ENCODE assay signal across 8 cellular contexts in the genomic region with DNA sequence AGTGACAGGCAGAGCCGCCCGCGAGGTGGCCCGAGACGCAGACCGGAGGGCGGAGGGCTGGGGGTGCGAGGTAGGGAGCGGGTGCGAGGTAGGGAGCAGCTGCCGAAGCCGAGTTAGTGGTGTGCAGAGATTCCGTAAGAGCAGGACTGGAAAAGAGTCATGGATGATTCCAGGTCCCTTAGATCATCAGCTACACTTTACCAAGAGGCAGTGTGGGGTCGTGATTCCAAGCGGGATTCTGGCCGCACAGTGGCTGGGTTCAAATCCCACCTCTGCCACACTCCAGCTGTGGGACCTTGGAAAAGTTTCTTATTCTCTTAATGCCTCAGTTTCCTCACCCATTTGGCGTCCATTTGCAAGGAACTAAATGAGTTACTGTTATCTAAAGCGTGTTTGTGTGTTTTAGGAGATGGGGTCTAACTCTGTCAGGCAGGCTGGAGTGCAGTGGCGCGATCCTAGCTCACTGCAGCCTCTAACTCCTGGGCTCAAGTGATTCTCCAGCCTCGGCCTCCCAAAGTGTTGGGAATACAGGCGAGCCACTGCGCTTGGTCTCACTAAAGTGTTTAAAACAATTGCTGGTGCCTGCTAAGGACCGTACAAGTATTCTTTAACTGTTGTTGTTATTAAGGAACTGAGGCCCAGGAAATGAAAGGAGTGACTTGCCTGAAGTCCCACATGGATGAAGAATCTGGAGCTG. TPM values are rescaled to one million over a fixed set of nuclear protein-coding genes. Genes with fewer than 3 reads are reported as not detected.
DNase-seq lines count a peak whose midpoint lies in the region; ATAC-seq and TF ChIP-seq lines count a peak whose summit lies in the region.

No MANE protein-coding gene starts in this region.

- peaks cover 0 to 7% (median under 1%) of the 10 kb centered on the region in 3 donors for H3K36me3 Mint-ChIP-seq in naive thymus-derived CD8-positive, alpha-beta T cell

- no peaks in the 10 kb centered on the region for H3K9me3 Mint-ChIP-seq in naive thymus-derived CD8-positive, alpha-beta T cell

- no peaks in the 10 kb centered on the region for H3K27me3 Mint-ChIP-seq in naive thymus-derived CD8-positive, alpha-beta T cell

- peaks cover 18% of the 10 kb centered on the region for H3K4me1 ChIP-seq in Karpas-422 (ENCODE audit: low read length)

- POLR2A ChIA-PET in naive thymus-derived CD8-positive, alpha-beta T cell (lab: Charles Lee): interaction anchor here (1.0 to 1.7 kb wide), 4 partner anchors 25 to 221 kb away, joined by 3 to 7 read pairs (median 6); partner anchors contain the start of genes ADCK2 and MKRN1

- peak overlapping the region; percentile 92 to 100 (median 99) for H3K4me3 Mint-ChIP-seq in naive thymus-derived CD8-positive, alpha-beta T cell

- ATAC-seq in naive thymus-derived CD8-positive, alpha-beta T cell: no peak
- ATAC-seq in HG03571 (IDR thresholded peaks at IDR 0.05; ENCODE audit: unreplicated experiment): no peak

- DNase-seq in AG09319 (ENCODE audit: extremely low read depth, low read depth) (peak; percentile 7), Karpas-422 (no peak), dorsolateral prefrontal cortex (no peak), GM19240 (ENCODE audit: insufficient read length, low spot score) (no peak), HuH-7.5 (ENCODE audit: low spot score) (no peak)
- DNase-seq in naive thymus-derived CD8-positive, alpha-beta T cell: no peak
- DNase-seq in stimulated activated CD4-positive, alpha-beta T cell treated with anti-CD3 and anti-CD28 coated beads, Interleukin-2, amount 100 ng/mL, for 24 hours: no peak

- no peaks in the 10 kb centered on the region for H3K9me3 ChIP-seq in Karpas-422 (ENCODE audit: low read length)

- TF ChIP-seq CTCF in AG09319 (IDR thresholded peaks at IDR 0.05; ENCODE audit: low read depth, low read length) (no peak), dorsolateral prefrontal cortex (IDR thresholded peaks at IDR 0.05 in 54 of 56, conservative IDR thresholded peaks at IDR 0.05 in 2 of 56; ENCODE audit: low read depth in 1 of 56, partially characterized antibody in 56 of 56) (no peak)

- peak overlapping the region; percentile 84 for H3K9ac ChIP-seq in Karpas-422 (ENCODE audit: low read length)

- peaks cover 11% of the 10 kb centered on the region; the same call in 1 of the 2 replicates for H4K20me1 ChIP-seq in Karpas-422 (ENCODE audit: insufficient read depth, low read depth, low read length)

- H3K79me2 ChIP-seq in Karpas-422 (ENCODE audit: low read length): peaks cover 59% of the 10 kb centered on the region

- peaks cover 17 to 49% (median 45%) of the 10 kb centered on the region in 4 donors for H3K4me1 Mint-ChIP-seq in naive thymus-derived CD8-positive, alpha-beta T cell

- H3K4me2 ChIP-seq in Karpas-422 (ENCODE audit: low read depth, low read length, poor library complexity, severe bottlenecking): peak overlapping the region; percentile 80

- H3K9me2 ChIP-seq in Karpas-422 (replicated peaks; ENCODE audit: insufficient read depth, low read length): no peaks in the 10 kb centered on the region

- intact Hi-C loops in dorsolateral prefrontal cortex (cut with DNase I): loop anchor here in 1 of 2 donors (5.0 kb wide), 2 partner anchors 225 to 315 kb away; partner anchors contain the start of genes BRAF and MRPS33

- H3K36me3 ChIP-seq in Karpas-422 (ENCODE audit: insufficient read depth, low read length): peaks cover 6% of the 10 kb centered on the region; the same call in 1 of the 2 replicates

- peak overlapping the region; percentile 95 to 99 (median 98) for H3K27ac Mint-ChIP-seq in naive thymus-derived CD8-positive, alpha-beta T cell

- peak overlapping the region; percentile 55; the same call in 1 of the 2 replicates for H3K27ac ChIP-seq in Karpas-422 (ENCODE audit: low read length)
- peak overlapping the region in 58 of 59 donors; percentile 87 to 100 (median 97) for H3K27ac ChIP-seq in dorsolateral prefrontal cortex

- no peak overlapping the region for H2AFZ ChIP-seq in Karpas-422 (ENCODE audit: low read length)

- H3K4me3 ChIP-seq in Karpas-422 (ENCODE audit: low read length) (peak overlapping the region; percentile 81), dorsolateral prefrontal cortex (peak overlapping the region; percentile 59 to 97 (median 86))

- H3K27me3 ChIP-seq in Karpas-422 (ENCODE audit: low read length): no peaks in the 10 kb centered on the region
- H3K27me3 ChIP-seq in dorsolateral prefrontal cortex: no peaks in the 10 kb centered on the region

RNA-seq across cellular contexts. Expression of gene NDUFB2, which starts 1.1 kb away (rescaled TPM):
- 297 and 328 TPM in 2 replicates for total RNA-seq in Karpas-422 (2014; rRNA removed; shearing (Covaris generic); ENCODE audit: low replicate concordance)
- total RNA-seq in dorsolateral prefrontal cortex: 100 to 1,000 TPM; 147 to 282 (median 221) TPM
- total RNA-seq in naive thymus-derived CD8-positive, alpha-beta T cell: 100 to 1,000 TPM in 1 of 2 experiments, 10 to 100 TPM in 1; 98.5 to 103 TPM
- polyA plus RNA-seq in naive thymus-derived CD8-positive, alpha-beta T cell: 100 to 1,000 TPM; 434 to 524 (median 517) TPM

RNA-seq across cellular contexts. Expression of gene ADCK2, which starts 24.9 kb away (rescaled TPM):
- total RNA-seq in Karpas-422 (2014; rRNA removed; shearing (Covaris generic); ENCODE audit: low replicate concordance): 16.8 and 27.1 TPM in 2 replicates
- total RNA-seq in dorsolateral prefrontal cortex: 10 to 100 TPM; 18.7 to 40.2 (median 29.5) TPM
- total RNA-seq in naive thymus-derived CD8-positive, alpha-beta T cell: 10 to 100 TPM; 16.4 to 17.1 TPM
- 10 to 100 TPM; 25.2 to 28.5 (median 27.4) TPM for polyA plus RNA-seq in naive thymus-derived CD8-positive, alpha-beta T cell

RNA-seq across cellular contexts. Expression of gene DENND2A, which starts 57.0 kb away (rescaled TPM):
- total RNA-seq in Karpas-422 (2014; rRNA removed; shearing (Covaris generic); ENCODE audit: low replicate concordance): not detected in 2 replicates
- 10 to 100 TPM; 19.7 to 79.9 (median 34.1) TPM for total RNA-seq in dorsolateral prefrontal cortex
- total RNA-seq in naive thymus-derived CD8-positive, alpha-beta T cell: under 1 TPM in 1 of 2 experiments, not detected in 1; 0.10 TPM
- polyA plus RNA-seq in naive thymus-derived CD8-positive, alpha-beta T cell: not detected

Comparison
In these comparisons a context has a peak if more than half of its experiments do, and no peak if none do; other contexts are left out.
1. RNA of gene DENND2A, which starts 57.0 kb away (total RNA-seq): 19.7 to 79.9 TPM in dorsolateral prefrontal cortex; 0.10 TPM in naive thymus-derived CD8-positive, alpha-beta T cell and not detected in Karpas-422; every median in the first group is over 10 times any median in the second.